Comparison of ENCODE assay signal across 8 cellular contexts in the genomic region with DNA sequence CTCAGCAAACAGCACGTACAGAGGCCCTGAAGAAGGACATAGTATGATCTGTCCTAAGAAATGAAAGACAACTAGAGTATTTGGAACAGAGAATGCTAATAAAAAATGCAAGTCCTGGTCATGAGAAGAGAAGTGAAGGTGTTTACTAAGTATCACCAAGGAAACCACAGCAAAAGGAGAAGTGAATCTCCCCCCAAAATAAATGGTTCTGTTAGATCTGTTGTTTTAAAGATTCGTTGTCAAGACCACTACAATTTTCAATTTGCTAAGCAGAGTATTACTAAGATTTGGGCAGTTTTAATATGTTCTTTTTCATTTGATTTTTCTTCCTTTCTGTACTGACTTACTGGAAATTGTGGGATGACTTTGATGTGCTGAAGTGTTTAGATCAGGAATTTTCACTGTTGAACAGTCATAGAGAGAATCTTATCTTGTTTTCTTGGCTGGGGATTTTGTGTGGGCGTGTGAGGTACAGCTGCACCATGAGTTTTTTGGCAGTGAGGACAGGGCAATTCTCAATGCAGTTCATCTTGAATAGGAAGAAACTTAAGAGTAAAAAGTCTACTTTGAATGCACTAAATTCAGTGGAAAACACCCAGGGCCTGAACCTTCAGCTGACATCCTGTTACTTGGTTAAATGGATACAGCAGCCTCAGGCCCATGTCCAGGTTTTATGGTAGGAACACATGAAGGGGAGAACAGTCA.
DNase-seq lines count a peak whose midpoint lies in the region; ATAC-seq and TF ChIP-seq lines count a peak whose summit lies in the region.

No MANE protein-coding gene starts in this region.

- no peak overlapping the region for H3K27ac Mint-ChIP-seq in naive thymus-derived CD8-positive, alpha-beta T cell
- H3K27ac Mint-ChIP-seq in endothelial cell (ENCODE audit: unreplicated experiment): no peak overlapping the region

- CTCF ChIA-PET in HEK293T (lab: Yijun Ruan, JAX): interaction anchor here (0.7 kb wide), 1 partner anchor 9 kb away, joined by 3 read pairs; no protein-coding TSS in a partner anchor

- no peak overlapping the region for H3K4me3 ChIP-seq in brain microvascular endothelial cell (ENCODE audit: low read depth, low read length)

- H3K27me3 Mint-ChIP-seq in naive thymus-derived CD8-positive, alpha-beta T cell: no peaks in the 10 kb centered on the region
- H3K27me3 Mint-ChIP-seq in endothelial cell (ENCODE audit: unreplicated experiment): no peaks in the 10 kb centered on the region

- no peak for TF ChIP-seq POLR2A in GM18505 (IDR thresholded peaks at IDR 0.05; ENCODE audit: borderline replicate concordance, extremely low read depth, insufficient read depth, insufficient read length)

- peaks cover 0 to 17% (median 8%) of the 10 kb centered on the region in 3 donors for H3K36me3 Mint-ChIP-seq in naive thymus-derived CD8-positive, alpha-beta T cell
- H3K36me3 Mint-ChIP-seq in endothelial cell (ENCODE audit: low read depth, unreplicated experiment): peaks cover 7% of the 10 kb centered on the region

- no peaks in the 10 kb centered on the region for H3K36me3 ChIP-seq in brain microvascular endothelial cell (replicated peaks)

- H3K27me3 ChIP-seq in brain microvascular endothelial cell (replicated peaks): no peaks in the 10 kb centered on the region

- H3K9me3 Mint-ChIP-seq in naive thymus-derived CD8-positive, alpha-beta T cell: peaks cover 0 to 8% (median 0%) of the 10 kb centered on the region in 9 donors
- H3K9me3 Mint-ChIP-seq in endothelial cell (ENCODE audit: unreplicated experiment): no peaks in the 10 kb centered on the region

- POLR2A ChIA-PET in naive thymus-derived CD8-positive, alpha-beta T cell (lab: Charles Lee): interaction anchor here (3.7 kb wide), 1 partner anchor 131 kb away, joined by 21 read pairs; a partner anchor contains a TSS
- POLR2A ChIA-PET in HEK293T (lab: Yijun Ruan, JAX): no interaction called here

- peaks cover 9 to 28% (median 26%) of the 10 kb centered on the region in 4 donors for H3K4me1 Mint-ChIP-seq in naive thymus-derived CD8-positive, alpha-beta T cell
- peaks cover 6% of the 10 kb centered on the region for H3K4me1 Mint-ChIP-seq in endothelial cell (ENCODE audit: unreplicated experiment)

- no peak overlapping the region for H3K4me3 Mint-ChIP-seq in naive thymus-derived CD8-positive, alpha-beta T cell
- H3K4me3 Mint-ChIP-seq in endothelial cell (ENCODE audit: unreplicated experiment): no peak overlapping the region

- H3K27ac ChIP-seq in brain microvascular endothelial cell: peak overlapping the region; percentile 19

- DNase-seq in HUDEP-2 (lab: John Stamatoyannopoulos, UW; ENCODE audit: unreplicated experiment in 76 of 76) (peak in 54 of 76 experiments; percentile 1 to 71 (median 26)), brain microvascular endothelial cell (peak; percentile 78), endothelial cell (ENCODE audit: low spot score) (no peak), GOT3 (lab: John Stamatoyannopoulos, UW) (no peak), HEK293T (ENCODE audit: extremely low spot score) (no peak)
- DNase-seq in naive thymus-derived CD8-positive, alpha-beta T cell: no peak

- in situ Hi-C loops in brain microvascular endothelial cell (cut with HindIII; ENCODE audit: low pct_ligation_motif_present, low sequenced_read_pairs): no loop called here

- TF ChIP-seq CTCF in brain microvascular endothelial cell (IDR thresholded peaks at IDR 0.05; ENCODE audit: low read depth, low read length, missing control alignments): no peak
- TF ChIP-seq CTCF in endothelial cell (IDR thresholded peaks at IDR 0.05; ENCODE audit: unreplicated experiment): no peak

- ATAC-seq in GM18505 (IDR thresholded peaks at IDR 0.05; ENCODE audit: unreplicated experiment) (peak; percentile 94), GM21515 (IDR thresholded peaks at IDR 0.05; ENCODE audit: unreplicated experiment) (peak; percentile 94)
- ATAC-seq in naive thymus-derived CD8-positive, alpha-beta T cell: peak; percentile 63

TF ChIP-seq in HEK293T, 16 proteins besides CTCF, POLR2A, EP300 and RAD21:
- TF ChIP-seq NFRKB (IDR thresholded peaks at IDR 0.05) (no peak), BHLHE40 (IDR thresholded peaks at IDR 0.05; ENCODE audit: borderline replicate concordance) (no peak), CTBP1 (IDR thresholded peaks at IDR 0.05; ENCODE audit: borderline replicate concordance) (no peak), ELF4 (IDR thresholded peaks at IDR 0.05) (no peak), L3MBTL2 (conservative IDR thresholded peaks at IDR 0.05) (no peak), SUZ12 (IDR thresholded peaks at IDR 0.05) (no peak), FOXM1 (IDR thresholded peaks at IDR 0.05; ENCODE audit: borderline replicate concordance) (no peak), ZNF384 (IDR thresholded peaks at IDR 0.05) (no peak), ARNT (IDR thresholded peaks at IDR 0.05) (no peak), SP1 (IDR thresholded peaks at IDR 0.05) (no peak), FOXA1 (IDR thresholded peaks at IDR 0.05) (no peak), LEF1 (IDR thresholded peaks at IDR 0.05; ENCODE audit: borderline replicate concordance) (no peak), HDGF (IDR thresholded peaks at IDR 0.05; ENCODE audit: borderline replicate concordance) (no peak), TARDBP (IDR thresholded peaks at IDR 0.05) (no peak), FOXK2 (IDR thresholded peaks at IDR 0.05) (no peak)
- TF ChIP-seq, protein P1, sequence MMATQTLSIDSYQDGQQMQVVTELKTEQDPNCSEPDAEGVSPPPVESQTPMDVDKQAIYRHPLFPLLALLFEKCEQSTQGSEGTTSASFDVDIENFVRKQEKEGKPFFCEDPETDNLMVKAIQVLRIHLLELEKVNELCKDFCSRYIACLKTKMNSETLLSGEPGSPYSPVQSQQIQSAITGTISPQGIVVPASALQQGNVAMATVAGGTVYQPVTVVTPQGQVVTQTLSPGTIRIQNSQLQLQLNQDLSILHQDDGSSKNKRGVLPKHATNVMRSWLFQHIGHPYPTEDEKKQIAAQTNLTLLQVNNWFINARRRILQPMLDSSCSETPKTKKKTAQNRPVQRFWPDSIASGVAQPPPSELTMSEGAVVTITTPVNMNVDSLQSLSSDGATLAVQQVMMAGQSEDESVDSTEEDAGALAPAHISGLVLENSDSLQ (IDR thresholded peaks at IDR 0.05): no peak

Comparison
In these comparisons a context has a peak if more than half of its experiments do, and no peak if none do; other contexts are left out.
1. DNase-seq: peak in HUDEP-2 (54 of 76) and brain microvascular endothelial cell (single experiment); none in naive thymus-derived CD8-positive, alpha-beta T cell (0 of 10), endothelial cell (single experiment), GOT3 (single experiment) and HEK293T (single experiment).
2. Peak in every context shown above with its lines, with median percentiles within 50 percentile points of each other: ATAC-seq.